Comparison of ENCODE assay signal across 9 cellular contexts in the genomic region with DNA sequence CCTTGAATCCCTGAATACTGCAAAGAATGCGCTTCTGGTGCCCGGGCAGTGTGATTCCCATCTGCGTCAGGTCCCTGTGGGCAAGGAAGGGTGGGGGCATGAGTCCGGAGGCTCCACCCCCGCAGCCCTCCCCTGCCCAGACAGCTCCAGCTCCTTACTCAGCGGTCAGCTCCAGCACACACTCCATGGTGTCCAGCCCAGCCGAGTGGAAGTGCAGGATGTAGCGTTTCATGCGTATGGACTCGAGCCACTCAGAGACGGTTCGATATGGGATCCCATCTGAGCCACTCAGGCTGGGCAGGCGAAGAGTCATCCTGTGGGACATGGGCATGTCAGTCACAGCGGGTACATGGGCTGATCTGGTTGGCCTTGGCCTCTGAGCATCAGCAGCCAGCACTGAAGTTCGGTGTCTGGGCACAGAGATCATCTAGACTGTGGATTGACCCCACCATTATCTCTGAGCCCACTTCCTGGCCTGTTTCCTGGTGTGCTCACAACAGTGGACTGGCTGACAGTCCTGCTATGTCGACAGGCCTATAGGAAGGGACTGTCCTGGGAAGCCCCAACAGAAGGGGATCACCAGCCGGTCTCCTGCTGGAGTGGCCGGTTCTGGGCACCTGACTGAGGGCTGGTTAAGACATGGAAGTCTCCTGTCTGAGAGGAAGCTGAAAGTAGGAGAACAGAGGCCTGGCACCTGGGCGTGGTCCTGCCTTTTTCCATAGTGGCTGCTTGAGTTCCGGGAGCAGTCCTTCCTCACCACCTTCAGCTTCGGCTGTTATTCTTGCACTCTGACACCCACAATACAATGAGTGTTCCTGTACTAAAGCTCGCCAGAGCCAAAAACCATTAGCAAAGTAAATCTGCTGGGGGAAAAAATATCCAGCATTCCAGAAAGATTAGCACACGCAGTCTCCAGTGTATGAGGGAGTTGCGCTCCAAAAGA. TPM values are rescaled to one million over a fixed set of nuclear protein-coding genes. Genes with fewer than 3 reads are reported as not detected.
DNase-seq lines count a peak whose midpoint lies in the region; ATAC-seq and TF ChIP-seq lines count a peak whose summit lies in the region.
"Had no signal": no experiment of that assay in that cellular context is flagged by ENCODE, and none has a peak within 500 bp of the region (broad histone marks: within the 10 kb centered on the region; RNA-seq: fewer than 3 reads in every experiment).

No MANE protein-coding gene starts in this region.

- H3K27me3 ChIP-seq in colonic mucosa: no peaks in the 10 kb centered on the region
- H3K27me3 ChIP-seq in spleen (replicated peaks in 1 of 7): no peaks in the 10 kb centered on the region

- no peaks in the 10 kb centered on the region for H3K9me3 ChIP-seq in colonic mucosa
- no peaks in the 10 kb centered on the region for H3K9me3 ChIP-seq in spleen

- H3K27ac ChIP-seq in colonic mucosa: peak overlapping the region; percentile 64
- peak overlapping the region; percentile 17 to 75 (median 52) for H3K27ac ChIP-seq in spleen

- DNase-seq in HCEC 1CT (peak; percentile 73), colonic mucosa (peak; percentile 55), left lobe of liver (ENCODE audit: low spot score) (peak; percentile 80), spleen (no peak), COR-L47 (lab: John Stamatoyannopoulos, UW) (no peak), DMS79 treated with DMSO at 0.1 percent for 48 hours (lab: John Stamatoyannopoulos, UW) (no peak), HUDEP-2 (lab: John Stamatoyannopoulos, UW; ENCODE audit: unreplicated experiment in 76 of 76) (no peak)
- DNase-seq: NCI-H2081 had no signal

- no peak overlapping the region for H3K4me3 ChIP-seq in colonic mucosa
- no peak overlapping the region for H3K4me3 ChIP-seq in spleen

- H3K36me3 ChIP-seq in colonic mucosa (no peaks in the 10 kb centered on the region), spleen (peaks cover 3 to 71% (median 58%) of the 10 kb centered on the region in 6 donors)

- intact Hi-C loops in colonic mucosa (cut with DNase I): no loop called here
- intact Hi-C loops in spleen (cut with DNase I; ENCODE audit: low total_unique reads): no loop called here

- TF ChIP-seq POLR2A in spleen (IDR thresholded peaks at IDR 0.05): no peak

- ATAC-seq in left lobe of liver: peak; percentile 44
- no peak for ATAC-seq in HG03469 (IDR thresholded peaks at IDR 0.05; ENCODE audit: unreplicated experiment)

- peak overlapping the region in 1 of 2 donors; percentile 54 for H3K9ac ChIP-seq in colonic mucosa (ENCODE audit: low read depth in 2 of 2, low read length in 2 of 2)

- WGBS in spleen, 5 donors: 73 to 78% (median 74%) methylated on average over 22 to 24 of the region's 24 CpGs

- no peak for TF ChIP-seq CTCF in colonic mucosa (IDR thresholded peaks at IDR 0.05)
- TF ChIP-seq CTCF in spleen (IDR thresholded peaks at IDR 0.05 in 8 of 11, conservative IDR thresholded peaks at IDR 0.05 in 3 of 11): no peak

- H3K4me1 ChIP-seq in colonic mucosa (peaks cover 6% of the 10 kb centered on the region), spleen (peaks cover 4 to 96% (median 56%) of the 10 kb centered on the region in 6 donors)

RNA-seq across cellular contexts. Expression of gene ZYX, which starts 10.6 kb away (rescaled TPM):
- total RNA-seq in colonic mucosa (100 to 1,000 TPM in 1 of 2 donors, 10 to 100 TPM in 1; 54.9 to 110 TPM), left lobe of liver (33.8 TPM), spleen (100 to 1,000 TPM; 104 to 439 (median 211) TPM)
- 10 to 100 TPM; 50.3 to 95.6 (median 53.6) TPM for polyA plus RNA-seq in spleen

RNA-seq across cellular contexts. Expression of gene EPHA1, which starts 16.9 kb away (rescaled TPM):
- total RNA-seq in colonic mucosa: 10 to 100 TPM; 16.0 to 18.4 TPM
- 39.6 TPM for total RNA-seq in left lobe of liver
- 1 to 10 TPM; 1.3 to 4.5 (median 3.8) TPM for total RNA-seq in spleen
- 1 to 10 TPM in 2 of 3 donors, under 1 TPM in 1; 0.80 to 1.5 (median 1.1) TPM for polyA plus RNA-seq in spleen

RNA-seq across cellular contexts. Expression of gene FAM131B, which starts 29.2 kb away (rescaled TPM):
- total RNA-seq in colonic mucosa (1 to 10 TPM in 1 of 2 donors, under 1 TPM in 1; 0.40 to 1.8 TPM), left lobe of liver (0.38 TPM), spleen (1 to 10 TPM in 1 of 7 donors, under 1 TPM in 6; 0.20 to 1.4 (median 0.74) TPM)
- under 1 TPM; 0.04 to 0.10 (median 0.09) TPM for polyA plus RNA-seq in spleen

RNA-seq across cellular contexts. Expression of gene TAS2R60, which starts 51.5 kb away (rescaled TPM):
- total RNA-seq in colonic mucosa: not detected
- 0.38 TPM for total RNA-seq in left lobe of liver
- 1 to 10 TPM in 2 of 7 donors, under 1 TPM in 3, not detected in 2; 0.30 to 2.2 (median 0.85) TPM for total RNA-seq in spleen
- not detected for polyA plus RNA-seq in spleen

Comparison
In these comparisons a context has a peak if more than half of its experiments do, and no peak if none do; other contexts are left out.
1. DNase-seq: peak in HCEC 1CT (single experiment), colonic mucosa (single experiment) and left lobe of liver (single experiment); none in spleen (single experiment), COR-L47 (single experiment), DMS79 treated with DMSO at 0.1 percent for 48 hours (single experiment) and HUDEP-2 (0 of 76).